ENCODE assay signal across 17 cellular contexts in the genomic region with DNA sequence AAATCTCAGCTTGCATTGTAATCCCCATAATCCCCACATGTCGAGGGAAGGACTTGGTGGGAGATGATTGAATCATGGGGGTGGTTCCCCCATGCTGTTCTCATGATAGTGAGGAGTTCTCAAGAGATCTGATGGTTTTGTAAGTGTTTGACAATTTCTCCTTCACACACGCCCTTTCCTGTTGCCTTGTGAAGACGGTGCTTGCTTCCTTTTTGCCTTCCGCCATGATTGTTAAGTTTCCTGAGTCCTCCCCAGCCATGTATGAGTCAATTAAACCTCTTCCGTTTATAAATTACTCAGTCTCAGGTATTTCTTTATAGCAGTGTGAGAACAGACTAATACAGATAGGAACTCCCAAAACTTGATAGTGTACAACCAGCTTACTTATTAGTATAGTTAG.
DNase-seq lines count a peak whose midpoint lies in the region; ATAC-seq and TF ChIP-seq lines count a peak whose summit lies in the region.
"Had no signal": no experiment of that assay in that cellular context is flagged by ENCODE, and none has a peak within 500 bp of the region (broad histone marks: within the 10 kb centered on the region; RNA-seq: fewer than 3 reads in every experiment).

No MANE protein-coding gene starts in this region.

- TF ChIP-seq CTCF in HEK293 (tag by site-specific recombination; IDR thresholded peaks at IDR 0.05) = no peak
- no peak for TF ChIP-seq CTCF in mammary epithelial cell (conservative IDR thresholded peaks at IDR 0.05 in 1 of 2, IDR thresholded peaks at IDR 0.05 in 1 of 2; ENCODE audit: extremely low read depth in 1 of 2, insufficient read depth in 1 of 2, low read depth in 1 of 2, low read length in 2 of 2)

- no peak overlapping the region for H3K9ac ChIP-seq in mammary epithelial cell (ENCODE audit: insufficient read depth, low read length)

- DNase-seq in activated naive CD4-positive, alpha-beta T cell treated with anti-CD3 and anti-CD28 coated beads for 36 hours = no peak
- no peak for DNase-seq in mammary epithelial cell
- peak in 4 of 9 donors; percentile 14 to 18 (median 16) for DNase-seq in naive thymus-derived CD4-positive, alpha-beta T cell
- DNase-seq in left colon = no peak
- no peak for DNase-seq in NCI-H1417 treated with DMSO at 0.1 percent for 48 hours (lab: John Stamatoyannopoulos, UW)
- no peak for DNase-seq in midbrain (lab: John Stamatoyannopoulos, UW)
- DNase-seq: activated CD4-positive, CD25-positive, alpha-beta regulatory T cell treated with anti-CD3 and anti-CD28 coated beads, Interleukin-2, amount 50 U/mL, for 72 hours; activated T-cell treated with anti-CD3 and anti-CD28 coated beads for 4 hours; adrenal gland; Caco-2; HFFc6; NCI-H187 treated with DMSO at 0.1 percent for 48 hours; NCI-H446; SHP77 had no signal

- no peaks in the 10 kb centered on the region for H3K27me3 ChIP-seq in mammary epithelial cell (ENCODE audit: insufficient read depth, low read length)
- H3K27me3 ChIP-seq in naive thymus-derived CD4-positive, alpha-beta T cell (ENCODE audit: control insufficient read depth in 2 of 2, insufficient read depth in 2 of 2, low read length in 2 of 2) = no peaks in the 10 kb centered on the region
- H3K27me3 ChIP-seq: adrenal gland had no signal

- ATAC-seq in naive thymus-derived CD4-positive, alpha-beta T cell = peak; percentile 54
- no peak for ATAC-seq in left colon

- no peak overlapping the region for H3K27ac ChIP-seq in HEK293 (ENCODE audit: extremely low read depth, low read depth, low read length)
- no peak overlapping the region for H3K27ac ChIP-seq in mammary epithelial cell (ENCODE audit: insufficient read depth, low read depth, low read length)
- H3K27ac ChIP-seq in naive thymus-derived CD4-positive, alpha-beta T cell (ENCODE audit: low read depth, low read length) = no peak overlapping the region
- H3K27ac ChIP-seq: adrenal gland had no signal

- CTCF ChIA-PET in activated naive CD4-positive, alpha-beta T cell treated with anti-CD3 and anti-CD28 coated beads for 36 hours (lab: Charles Lee) = interaction anchor here (0.9 to 2.7 kb wide), 6 partner anchors 14 to 338 kb away, joined by 4 to 11 read pairs (median 4); no protein-coding TSS in a partner anchor
- CTCF ChIA-PET in HEK293 (lab: Yijun Ruan, JAX) = interaction anchor here (1.0 to 1.3 kb wide), 4 partner anchors 11 to 104 kb away, joined by 3 to 4 read pairs (median 4); a partner anchor contains a TSS
- CTCF ChIA-PET in mammary epithelial cell (lab: Charles Lee; ENCODE audit: low non-redundant PET) = no interaction called here
- CTCF ChIA-PET in naive thymus-derived CD4-positive, alpha-beta T cell (lab: Charles Lee) = interaction anchor here (0.7 kb wide), 1 partner anchor 407 kb away, joined by 6 read pairs; no protein-coding TSS in a partner anchor

- no peaks in the 10 kb centered on the region for H3K36me3 Mint-ChIP-seq in activated naive CD4-positive, alpha-beta T cell treated with anti-CD3 and anti-CD28 coated beads, Interleukin-2, amount 50 U/mL, for 24 hours
- H3K36me3 Mint-ChIP-seq in activated naive CD4-positive, alpha-beta T cell treated with anti-CD3 and anti-CD28 coated beads for 36 hours (ENCODE audit: low read depth) = no peaks in the 10 kb centered on the region
- peaks cover 0 to 5% (median 4%) of the 10 kb centered on the region in 5 donors for H3K36me3 Mint-ChIP-seq in naive thymus-derived CD4-positive, alpha-beta T cell

- dilution Hi-C loops in mammary epithelial cell (cut with HindIII; ENCODE audit: low sequenced_read_pairs) = no loop called here

- intact Hi-C loops in activated naive CD4-positive, alpha-beta T cell treated with anti-CD3 and anti-CD28 coated beads for 36 hours (cut with micrococcal nuclease) = loop anchor here (10.0 kb wide), 1 partner anchor 530 kb away; no protein-coding TSS in a partner anchor
- intact Hi-C loops in mammary epithelial cell (cut with micrococcal nuclease) (no loop called here), left colon (cut with DNase I, micrococcal nuclease) (no loop called here)
- intact Hi-C loops in naive thymus-derived CD4-positive, alpha-beta T cell (cut with micrococcal nuclease) = no loop called here

- no peaks in the 10 kb centered on the region for H3K9me3 ChIP-seq in HEK293 (ENCODE audit: control insufficient read depth, insufficient read depth, low read depth, low read length)
- no peaks in the 10 kb centered on the region for H3K9me3 ChIP-seq in mammary epithelial cell (replicated peaks; ENCODE audit: insufficient read depth, low read length)
- H3K9me3 ChIP-seq in naive thymus-derived CD4-positive, alpha-beta T cell (ENCODE audit: control insufficient read depth in 2 of 3, low read length in 3 of 3) = no peaks in the 10 kb centered on the region
- H3K9me3 ChIP-seq: adrenal gland, Caco-2 had no signal

- H3K9me3 Mint-ChIP-seq in activated naive CD4-positive, alpha-beta T cell treated with anti-CD3 and anti-CD28 coated beads, Interleukin-2, amount 50 U/mL, for 24 hours = no peaks in the 10 kb centered on the region
- H3K9me3 Mint-ChIP-seq in activated naive CD4-positive, alpha-beta T cell treated with anti-CD3 and anti-CD28 coated beads for 36 hours = no peaks in the 10 kb centered on the region
- H3K9me3 Mint-ChIP-seq in naive thymus-derived CD4-positive, alpha-beta T cell = peaks cover 0 to 6% (median 4%) of the 10 kb centered on the region in 11 donors
- H3K9me3 Mint-ChIP-seq: HFFc6, nephron had no signal

- H3K79me2 ChIP-seq in mammary epithelial cell (ENCODE audit: insufficient read depth, low read length) = no peaks in the 10 kb centered on the region

- H3K27ac Mint-ChIP-seq in activated naive CD4-positive, alpha-beta T cell treated with anti-CD3 and anti-CD28 coated beads, Interleukin-2, amount 50 U/mL, for 24 hours = peak overlapping the region; percentile 6
- no peak overlapping the region for H3K27ac Mint-ChIP-seq in activated naive CD4-positive, alpha-beta T cell treated with anti-CD3 and anti-CD28 coated beads for 36 hours
- H3K27ac Mint-ChIP-seq in naive thymus-derived CD4-positive, alpha-beta T cell = peak overlapping the region in 4 of 9 donors; percentile 2 to 62 (median 16)
- H3K27ac Mint-ChIP-seq: HFFc6, nephron had no signal

- H3K4me1 ChIP-seq in HEK293 (ENCODE audit: control insufficient read depth, insufficient read depth, low read length) = no peaks in the 10 kb centered on the region
- no peaks in the 10 kb centered on the region for H3K4me1 ChIP-seq in mammary epithelial cell (ENCODE audit: insufficient read depth, low read length)
- H3K4me1 ChIP-seq in naive thymus-derived CD4-positive, alpha-beta T cell (ENCODE audit: control insufficient read depth in 2 of 2, insufficient read depth in 2 of 2, low read length in 2 of 2) = no peaks in the 10 kb centered on the region

- H3K4me3 Mint-ChIP-seq in activated naive CD4-positive, alpha-beta T cell treated with anti-CD3 and anti-CD28 coated beads, Interleukin-2, amount 50 U/mL, for 24 hours = no peak overlapping the region
- H3K4me3 Mint-ChIP-seq in activated naive CD4-positive, alpha-beta T cell treated with anti-CD3 and anti-CD28 coated beads for 36 hours = no peak overlapping the region
- peak overlapping the region in 4 of 10 donors; percentile 2 to 14 (median 8) for H3K4me3 Mint-ChIP-seq in naive thymus-derived CD4-positive, alpha-beta T cell
- H3K4me3 Mint-ChIP-seq: HFFc6, nephron had no signal

- 67% methylated on average over 5 of the region's 5 CpGs for WGBS in mammary epithelial cell (ENCODE audit: low coverage, missing lambda C conversion rate)

- POLR2A ChIA-PET in HEK293 (lab: Yijun Ruan, JAX) = no interaction called here
- POLR2A ChIA-PET in naive thymus-derived CD4-positive, alpha-beta T cell (lab: Charles Lee) = no interaction called here

- in situ Hi-C loops in mammary epithelial cell (cut with MboI; ENCODE audit: low sequenced_read_pairs in 2 of 2) = loop anchor here (25.0 kb wide), 3 partner anchors 312 to 1662 kb away; no protein-coding TSS in a partner anchor

- H3K36me3 ChIP-seq in HEK293 (ENCODE audit: control insufficient read depth in 2 of 2, insufficient read depth in 1 of 2, low read length in 2 of 2) = no peaks in the 10 kb centered on the region
- H3K36me3 ChIP-seq in mammary epithelial cell (ENCODE audit: insufficient read depth, low read length) = no peaks in the 10 kb centered on the region
- H3K36me3 ChIP-seq in naive thymus-derived CD4-positive, alpha-beta T cell (ENCODE audit: control insufficient read depth in 2 of 3, insufficient read depth in 3 of 3, low read length in 3 of 3) = no peaks in the 10 kb centered on the region
- H3K36me3 ChIP-seq: adrenal gland had no signal

- peaks cover 12% of the 10 kb centered on the region for H3K4me1 Mint-ChIP-seq in activated naive CD4-positive, alpha-beta T cell treated with anti-CD3 and anti-CD28 coated beads, Interleukin-2, amount 50 U/mL, for 24 hours
- H3K4me1 Mint-ChIP-seq in activated naive CD4-positive, alpha-beta T cell treated with anti-CD3 and anti-CD28 coated beads for 36 hours (ENCODE audit: low read depth) = peaks cover 9% of the 10 kb centered on the region
- H3K4me1 Mint-ChIP-seq in naive thymus-derived CD4-positive, alpha-beta T cell = peaks cover 3 to 7% (median 5%) of the 10 kb centered on the region in 7 donors

- H2AFZ ChIP-seq in mammary epithelial cell (ENCODE audit: low read depth, low read length) = peak overlapping the region; percentile 41

- no peak overlapping the region for H3K4me2 ChIP-seq in mammary epithelial cell (ENCODE audit: insufficient read depth, low read depth, low read length)

- no peaks in the 10 kb centered on the region for H4K20me1 ChIP-seq in mammary epithelial cell (ENCODE audit: insufficient read depth, low read length)

- H3K4me3 ChIP-seq in HEK293 (ENCODE audit: low read depth, low read length) (no peak overlapping the region), mammary epithelial cell (replicated peaks in 1 of 3; ENCODE audit: insufficient read depth in 1 of 3, low read depth in 2 of 3, low read length in 3 of 3) (no peak overlapping the region)
- no peak overlapping the region for H3K4me3 ChIP-seq in naive thymus-derived CD4-positive, alpha-beta T cell (ENCODE audit: low read length)
- H3K4me3 ChIP-seq: adrenal gland had no signal

- BruUV-seq in mammary epithelial cell (replicated peaks; lab: Mats Ljungman, UMichigan) = no TSS peak

- H3K27me3 Mint-ChIP-seq in activated naive CD4-positive, alpha-beta T cell treated with anti-CD3 and anti-CD28 coated beads, Interleukin-2, amount 50 U/mL, for 24 hours = no peaks in the 10 kb centered on the region
- H3K27me3 Mint-ChIP-seq in activated naive CD4-positive, alpha-beta T cell treated with anti-CD3 and anti-CD28 coated beads for 36 hours (ENCODE audit: low read depth) = no peaks in the 10 kb centered on the region
- H3K27me3 Mint-ChIP-seq in naive thymus-derived CD4-positive, alpha-beta T cell = no peaks in the 10 kb centered on the region
